In the genomic region with DNA sequence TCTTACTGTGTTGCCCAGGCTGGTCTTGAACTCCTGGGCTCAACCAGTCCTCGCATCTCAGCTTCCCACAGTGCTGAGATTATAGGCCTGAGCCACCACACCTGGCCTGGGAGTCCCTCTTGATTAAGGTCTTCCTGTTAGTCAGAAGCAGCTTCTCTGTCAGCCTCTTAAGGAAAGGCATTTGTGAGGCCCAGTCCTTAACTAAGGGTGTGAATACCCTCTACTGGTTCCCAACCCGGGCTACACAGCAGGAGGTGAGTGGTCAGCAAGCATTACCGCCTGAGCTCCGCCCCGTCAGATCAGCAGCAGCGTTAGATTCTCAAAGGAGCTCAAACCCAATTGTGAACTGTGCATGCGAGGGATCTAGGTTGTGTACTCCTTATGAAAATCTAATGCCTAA, we compare ENCODE assay signal across 23 cellular contexts.
DNase-seq lines count a peak whose midpoint lies in the region; ATAC-seq, FAIRE-seq and TF ChIP-seq lines count a peak whose summit lies in the region.
"Had no signal": no experiment of that assay in that cellular context is flagged by ENCODE, and none has a peak within 500 bp of the region (broad histone marks: within the 10 kb centered on the region; RNA-seq: fewer than 3 reads in every experiment).

No MANE protein-coding gene starts in this region.

- H3K23ac ChIP-seq in mesendoderm (ENCODE audit: low read length) = no peak overlapping the region

- WGBS in mesendoderm (ENCODE audit: extremely low coverage, insufficient coverage, low lambda C conversion rate) = no CpG with 5 or more reads among the region's 7 CpGs

- TF ChIP-seq CTCF in activated CD8-positive, alpha-beta T cell treated with anti-CD3 and anti-CD28 coated beads for 36 hours (IDR thresholded peaks at IDR 0.05) = no peak
- TF ChIP-seq CTCF in WTC11 (IDR thresholded peaks at IDR 0.05) = no peak

- peaks cover 2% of the 10 kb centered on the region for H3K79me2 ChIP-seq in mesendoderm (ENCODE audit: control insufficient read depth, insufficient read depth, low read length)

- H3K4me3 ChIP-seq in mesendoderm (ENCODE audit: low read length) = no peak overlapping the region
- H3K4me3 ChIP-seq: Peyer's patch had no signal

- H3K4me2 ChIP-seq in mesendoderm (ENCODE audit: low read length) = no peak overlapping the region

- no peaks in the 10 kb centered on the region for H3K9me3 Mint-ChIP-seq in activated CD8-positive, alpha-beta T cell treated with anti-CD3 and anti-CD28 coated beads for 36 hours
- no peaks in the 10 kb centered on the region for H3K9me3 Mint-ChIP-seq in activated CD8-positive, alpha-beta T cell treated with anti-CD3 and anti-CD28 coated beads, Interleukin-2, amount 10 ng/mL, durations not matched to agents 7 days and 5 days (ENCODE audit: insufficient read depth)
- peaks cover 16% of the 10 kb centered on the region for H3K9me3 Mint-ChIP-seq in WTC11
- H3K9me3 Mint-ChIP-seq: CD4-positive, CD25-positive, alpha-beta regulatory T cell had no signal

- no peak overlapping the region for H2AK5ac ChIP-seq in mesendoderm (ENCODE audit: low read length)

- no peak overlapping the region for H4K5ac ChIP-seq in mesendoderm (ENCODE audit: low read length)

- H3K4ac ChIP-seq in mesendoderm (ENCODE audit: low read depth, low read length) = no peak overlapping the region

- H3K27ac Mint-ChIP-seq in activated CD8-positive, alpha-beta T cell treated with anti-CD3 and anti-CD28 coated beads for 36 hours = peak overlapping the region; percentile 7
- H3K27ac Mint-ChIP-seq in activated CD8-positive, alpha-beta T cell treated with anti-CD3 and anti-CD28 coated beads, Interleukin-2, amount 10 ng/mL, durations not matched to agents 7 days and 5 days = no peak overlapping the region
- H3K27ac Mint-ChIP-seq in WTC11 = peak overlapping the region; percentile 53; the same call in 1 of the 2 replicates

- POLR2A ChIA-PET in activated CD8-positive, alpha-beta T cell treated with anti-CD3 and anti-CD28 coated beads for 36 hours (lab: Charles Lee) = interaction anchor here (1.3 kb wide), 1 partner anchor 76 kb away, joined by 3 read pairs; no protein-coding TSS in a partner anchor
- POLR2A ChIA-PET in activated CD8-positive, alpha-beta T cell treated with anti-CD3 and anti-CD28 coated beads, Interleukin-2, amount 10 ng/mL, durations not matched to agents 7 days and 5 days (lab: Charles Lee) = no interaction called here
- POLR2A ChIA-PET in WTC11 (lab: Charles Lee) = interaction anchor here (1.0 kb wide), 1 partner anchor 216 kb away, joined by 3 read pairs; the partner anchor contains the start of gene VPS26C

- no peak overlapping the region for H2BK120ac ChIP-seq in mesendoderm (ENCODE audit: low read depth, low read length)

- H3K79me1 ChIP-seq in mesendoderm (ENCODE audit: low read length) = peaks cover 6% of the 10 kb centered on the region

- CTCF ChIA-PET in activated CD8-positive, alpha-beta T cell treated with anti-CD3 and anti-CD28 coated beads for 36 hours (lab: Charles Lee) = no interaction called here
- CTCF ChIA-PET in activated CD8-positive, alpha-beta T cell treated with anti-CD3 and anti-CD28 coated beads, Interleukin-2, amount 10 ng/mL, durations not matched to agents 7 days and 5 days (lab: Charles Lee) = no interaction called here
- CTCF ChIA-PET in WTC11 (lab: Charles Lee) = interaction anchor here (1.0 to 1.3 kb wide), 4 partner anchors 9 to 216 kb away, joined by 3 to 6 read pairs (median 3); partner anchors contain the start of gene VPS26C

- no peak for DNase-seq in activated CD8-positive, alpha-beta T cell treated with anti-CD3 and anti-CD28 coated beads for 36 hours
- no peak for DNase-seq in activated CD8-positive, alpha-beta T cell treated with anti-CD3 and anti-CD28 coated beads, Interleukin-2, amount 10 ng/mL, durations not matched to agents 7 days and 5 days
- DNase-seq in GM12892 (ENCODE audit: insufficient read length) (no peak), WTC11 (ENCODE audit: low spot score) (peak; percentile 26), mesendoderm (peak; percentile 91), sciatic nerve (ENCODE audit: low spot score) (no peak), UCSD-AML1 (lab: John Stamatoyannopoulos, UW; ENCODE audit: unreplicated experiment) (no peak), foreskin melanocyte (no peak)
- DNase-seq: BE2C; CD4-positive, CD25-positive, alpha-beta regulatory T cell; COR-L47; DMS 273 treated with DMSO at 0.1 percent for 48 hours; GDM1; HCEC 1CT; KBM-7; NCI-H1105 treated with DMSO at 0.1 percent for 48 hours; NCI-H1694; NCI-H2081 treated with DMSO at 0.1 percent for 48 hours; NCI-H226; NCI-H524 treated with DMSO at 0.1 percent for 48 hours; Peyer's patch; Right ventricle myocardium superior had no signal

- H3K4me1 Mint-ChIP-seq in activated CD8-positive, alpha-beta T cell treated with anti-CD3 and anti-CD28 coated beads for 36 hours (ENCODE audit: low read depth) = peaks cover 10% of the 10 kb centered on the region
- peaks cover 5% of the 10 kb centered on the region for H3K4me1 Mint-ChIP-seq in activated CD8-positive, alpha-beta T cell treated with anti-CD3 and anti-CD28 coated beads, Interleukin-2, amount 10 ng/mL, durations not matched to agents 7 days and 5 days (ENCODE audit: low read depth)
- peaks cover 22% of the 10 kb centered on the region for H3K4me1 Mint-ChIP-seq in WTC11

- no peak overlapping the region for H3K18ac ChIP-seq in mesendoderm (ENCODE audit: low read length)

- H2BK15ac ChIP-seq in mesendoderm (replicated peaks; ENCODE audit: low read depth) = no peak overlapping the region

- peak; percentile 36 for FAIRE-seq in GM12892 (lab: Jason Lieb, UNC)
- FAIRE-seq: A204.1 had no signal

- no peaks in the 10 kb centered on the region for H3K4me1 ChIP-seq in mesendoderm (ENCODE audit: control insufficient read depth, low read depth, low read length)
- H3K4me1 ChIP-seq: Peyer's patch had no signal

- H3K56ac ChIP-seq in mesendoderm (ENCODE audit: low read length) = no peak overlapping the region

- no peaks in the 10 kb centered on the region for H3K27me3 ChIP-seq in mesendoderm (ENCODE audit: insufficient read depth, low read length, poor library complexity)
- H3K27me3 ChIP-seq: BE2C, Peyer's patch had no signal

- H3K36me3 ChIP-seq in mesendoderm (ENCODE audit: control insufficient read depth, insufficient read depth, low read length) = peaks cover 2% of the 10 kb centered on the region

- H3K9ac ChIP-seq in mesendoderm (ENCODE audit: low read length) = no peak overlapping the region

- H3K36me3 Mint-ChIP-seq in activated CD8-positive, alpha-beta T cell treated with anti-CD3 and anti-CD28 coated beads for 36 hours (ENCODE audit: low read depth) = peaks cover 30% of the 10 kb centered on the region
- peaks cover 36% of the 10 kb centered on the region for H3K36me3 Mint-ChIP-seq in activated CD8-positive, alpha-beta T cell treated with anti-CD3 and anti-CD28 coated beads, Interleukin-2, amount 10 ng/mL, durations not matched to agents 7 days and 5 days (ENCODE audit: low read depth)
- peaks cover 44% of the 10 kb centered on the region for H3K36me3 Mint-ChIP-seq in WTC11

- H4K8ac ChIP-seq in mesendoderm (ENCODE audit: low read depth, low read length) = no peak overlapping the region

- no peak for TF ChIP-seq POLR2A in GM12892 (IDR thresholded peaks at IDR 0.05; ENCODE audit: low read depth, low read length)

- H3K4me3 Mint-ChIP-seq in activated CD8-positive, alpha-beta T cell treated with anti-CD3 and anti-CD28 coated beads for 36 hours = no peak overlapping the region
- H3K4me3 Mint-ChIP-seq in activated CD8-positive, alpha-beta T cell treated with anti-CD3 and anti-CD28 coated beads, Interleukin-2, amount 10 ng/mL, durations not matched to agents 7 days and 5 days = no peak overlapping the region
- H3K4me3 Mint-ChIP-seq in WTC11 = no peak overlapping the region
- H3K4me3 Mint-ChIP-seq: CD4-positive, CD25-positive, alpha-beta regulatory T cell had no signal

- H3K27ac ChIP-seq in mesendoderm (ENCODE audit: low read depth, low read length) = no peak overlapping the region
- H3K27ac ChIP-seq: Peyer's patch had no signal

- intact Hi-C loops in activated CD8-positive, alpha-beta T cell treated with anti-CD3 and anti-CD28 coated beads for 36 hours (cut with micrococcal nuclease) = no loop called here
- intact Hi-C loops in sciatic nerve (cut with DNase I) = no loop called here

- ATAC-seq in activated CD8-positive, alpha-beta T cell treated with anti-CD3 and anti-CD28 coated beads for 36 hours = no peak
- ATAC-seq in activated CD8-positive, alpha-beta T cell treated with anti-CD3 and anti-CD28 coated beads, Interleukin-2, amount 10 ng/mL, durations not matched to agents 7 days and 5 days = no peak
- ATAC-seq in WTC11 = peak; percentile 72
- no peak for ATAC-seq in sciatic nerve

- no peaks in the 10 kb centered on the region for H3K27me3 Mint-ChIP-seq in activated CD8-positive, alpha-beta T cell treated with anti-CD3 and anti-CD28 coated beads for 36 hours
- no peaks in the 10 kb centered on the region for H3K27me3 Mint-ChIP-seq in activated CD8-positive, alpha-beta T cell treated with anti-CD3 and anti-CD28 coated beads, Interleukin-2, amount 10 ng/mL, durations not matched to agents 7 days and 5 days (ENCODE audit: low read depth)
- no peaks in the 10 kb centered on the region for H3K27me3 Mint-ChIP-seq in WTC11 (ENCODE audit: low read depth)
- H3K27me3 Mint-ChIP-seq: CD4-positive, CD25-positive, alpha-beta regulatory T cell had no signal

- H2BK5ac ChIP-seq in mesendoderm (ENCODE audit: low read length) = no peak overlapping the region

TF ChIP-seq in WTC11, 78 proteins besides CTCF, POLR2A, EP300 and RAD21:
- TF ChIP-seq USF1 (CRISPR knock-in tag; IDR thresholded peaks at IDR 0.05) (no peak), ZNF121 (CRISPR knock-in tag; IDR thresholded peaks at IDR 0.05) (peak; percentile 70; the same call in 1 of the 2 replicates)

Comparison
In these comparisons a context has a peak if more than half of its experiments do, and no peak if none do; other contexts are left out.
1. DNase-seq: peak in WTC11 (single experiment) and mesendoderm (single experiment); none in activated CD8-positive, alpha-beta T cell treated with anti-CD3 and anti-CD28 coated beads for 36 hours (single experiment), activated CD8-positive, alpha-beta T cell treated with anti-CD3 and anti-CD28 coated beads, Interleukin-2, amount 10 ng/mL, durations not matched to agents 7 days and 5 days (single experiment), GM12892 (single experiment), sciatic nerve (single experiment), UCSD-AML1 (single experiment) and foreskin melanocyte (single experiment).